ENCODE assay signal across 13 cellular contexts in genomic region chr14:69683971-69684370, GRCh38.
DNase-seq lines count a peak whose midpoint lies in the region; ATAC-seq and TF ChIP-seq lines count a peak whose summit lies in the region.
"Had no signal": no experiment of that assay in that cellular context is flagged by ENCODE, and none has a peak within 500 bp of the region (broad histone marks: within the 10 kb centered on the region; RNA-seq: fewer than 3 reads in every experiment).

No MANE protein-coding gene starts in this region.

- ATAC-seq in stimulated activated naive CD8-positive, alpha-beta T cell treated with anti-CD3 and anti-CD28 coated beads, Interleukin-15, Interleukin-2, amounts not matched to agents 100 U/mL and 50 U/mL, for 24 hours: no peak
- ATAC-seq in T-helper 17 cell (no peak), SK-N-SH treated with all-trans-retinoic acid at 6 μM for 48 hours (no peak)

- no peak overlapping the region for H3K4me3 Mint-ChIP-seq in stimulated activated naive CD8-positive, alpha-beta T cell treated with anti-CD3 and anti-CD28 coated beads, Interleukin-15, Interleukin-2, amounts not matched to agents 100 ng/mL and 50 ng/mL, for 24 hours
- H3K4me3 Mint-ChIP-seq in T-helper 17 cell (peak overlapping the region; percentile 28), glutamatergic neuron (ENCODE audit: unreplicated experiment) (no peak overlapping the region)
- H3K4me3 Mint-ChIP-seq: HFFc6, neural crest cell had no signal

- no peak for TF ChIP-seq CTCF in glutamatergic neuron (IDR thresholded peaks at IDR 0.05; ENCODE audit: partially characterized antibody, unreplicated experiment)

- peaks cover 82% of the 10 kb centered on the region for H3K4me1 Mint-ChIP-seq in stimulated activated naive CD8-positive, alpha-beta T cell treated with anti-CD3 and anti-CD28 coated beads, Interleukin-15, Interleukin-2, amounts not matched to agents 100 ng/mL and 50 ng/mL, for 24 hours (ENCODE audit: low read depth)
- H3K4me1 Mint-ChIP-seq in T-helper 17 cell (peaks cover 69% of the 10 kb centered on the region), glutamatergic neuron (ENCODE audit: low read depth, unreplicated experiment) (peaks cover 69% of the 10 kb centered on the region)

- no peaks in the 10 kb centered on the region for H3K9me3 Mint-ChIP-seq in stimulated activated naive CD8-positive, alpha-beta T cell treated with anti-CD3 and anti-CD28 coated beads, Interleukin-15, Interleukin-2, amounts not matched to agents 100 ng/mL and 50 ng/mL, for 24 hours
- peaks cover 27% of the 10 kb centered on the region for H3K9me3 Mint-ChIP-seq in glutamatergic neuron (ENCODE audit: unreplicated experiment)
- H3K9me3 Mint-ChIP-seq: HFFc6, neural crest cell had no signal

- H3K36me3 Mint-ChIP-seq in stimulated activated naive CD8-positive, alpha-beta T cell treated with anti-CD3 and anti-CD28 coated beads, Interleukin-15, Interleukin-2, amounts not matched to agents 100 ng/mL and 50 ng/mL, for 24 hours (ENCODE audit: low read depth): peaks cover 23% of the 10 kb centered on the region
- peaks cover 4% of the 10 kb centered on the region for H3K36me3 Mint-ChIP-seq in T-helper 17 cell (ENCODE audit: low read depth)
- H3K36me3 Mint-ChIP-seq in glutamatergic neuron (ENCODE audit: unreplicated experiment): no peaks in the 10 kb centered on the region

- H3K27ac Mint-ChIP-seq in stimulated activated naive CD8-positive, alpha-beta T cell treated with anti-CD3 and anti-CD28 coated beads, Interleukin-15, Interleukin-2, amounts not matched to agents 100 ng/mL and 50 ng/mL, for 24 hours: peak overlapping the region; percentile 95
- H3K27ac Mint-ChIP-seq in T-helper 17 cell (peak overlapping the region; percentile 88), glutamatergic neuron (ENCODE audit: unreplicated experiment) (peak overlapping the region; percentile 92)
- H3K27ac Mint-ChIP-seq: HFFc6 had no signal

- no peaks in the 10 kb centered on the region for H3K9me3 ChIP-seq in T-helper 17 cell (ENCODE audit: control insufficient read depth, low read length, poor library complexity, severe bottlenecking)

- no peak for DNase-seq in stimulated activated naive CD8-positive, alpha-beta T cell treated with anti-CD3 and anti-CD28 coated beads, Interleukin-15, Interleukin-2, amounts not matched to agents 100 U/mL and 50 U/mL, for 24 hours
- no peak for DNase-seq in T-helper 17 cell
- DNase-seq in glutamatergic neuron: no peak
- no peak for DNase-seq in LoVo (ENCODE audit: low spot score)
- no peak for DNase-seq in HCEC 1CT
- DNase-seq in OCI-M1 (lab: John Stamatoyannopoulos, UW): no peak
- DNase-seq: activated CD4-positive, alpha-beta T cell treated with anti-CD3 and anti-CD28 coated beads, Interleukin-2, amount 50 U/mL, for 1 hour; HFFc6; NCI-H510A treated with DMSO at 0.1 percent for 48 hours; stimulated activated naive CD4-positive, alpha-beta T cell had no signal

- no peaks in the 10 kb centered on the region for H3K27me3 Mint-ChIP-seq in stimulated activated naive CD8-positive, alpha-beta T cell treated with anti-CD3 and anti-CD28 coated beads, Interleukin-15, Interleukin-2, amounts not matched to agents 100 ng/mL and 50 ng/mL, for 24 hours
- H3K27me3 Mint-ChIP-seq in T-helper 17 cell (no peaks in the 10 kb centered on the region), glutamatergic neuron (ENCODE audit: unreplicated experiment) (peaks cover 21% of the 10 kb centered on the region)

TF ChIP-seq in SK-N-SH treated with all-trans-retinoic acid at 6 μM for 48 hours, 23 proteins besides CTCF, POLR2A, EP300 and RAD21:
- TF ChIP-seq CSDC2 (CRISPR knock-in tag; IDR thresholded peaks at IDR 0.05): no peak
- TF ChIP-seq PATZ1 (CRISPR knock-in tag; IDR thresholded peaks at IDR 0.05; ENCODE audit: borderline replicate concordance): no peak
- no peak for TF ChIP-seq ARNTL (CRISPR knock-in tag; IDR thresholded peaks at IDR 0.05; ENCODE audit: borderline replicate concordance, low read depth)
- no peak for TF ChIP-seq GLIS3 (CRISPR knock-in tag; IDR thresholded peaks at IDR 0.05)
- no peak for TF ChIP-seq CSRNP3 (CRISPR knock-in tag; IDR thresholded peaks at IDR 0.05)
- no peak for TF ChIP-seq ESRRG (CRISPR knock-in tag; IDR thresholded peaks at IDR 0.05)
TF ChIP-seq in SK-N-SH treated with all-trans-retinoic acid at 6 μM for 48 hours: peak in this region for 0.
